In genomic region chr4:173537628-173538147, GRCh38 we compare ENCODE assay signal across 12 cellular contexts. TPM values are rescaled to one million over a fixed set of nuclear protein-coding genes. Genes with fewer than 3 reads are reported as not detected.
DNase-seq lines count a peak whose midpoint lies in the region; ATAC-seq, FAIRE-seq and TF ChIP-seq lines count a peak whose summit lies in the region.
"Had no signal": no experiment of that assay in that cellular context is flagged by ENCODE, and none has a peak within 500 bp of the region (broad histone marks: within the 10 kb centered on the region; RNA-seq: fewer than 3 reads in every experiment).

No MANE protein-coding gene starts in this region.

- TF ChIP-seq POLR2A in HepG2 (IDR thresholded peaks at IDR 0.05; ENCODE audit: insufficient read depth in 1 of 2, low read depth in 2 of 2, low read length in 2 of 2) (no peak), esophagus squamous epithelium (IDR thresholded peaks at IDR 0.05) (no peak), GM18505 (IDR thresholded peaks at IDR 0.05; ENCODE audit: borderline replicate concordance, extremely low read depth, insufficient read depth, insufficient read length) (no peak)

- intact Hi-C loops in HepG2 (cut with micrococcal nuclease; ENCODE audit: unreplicated experiment) (no loop called here), esophagus squamous epithelium (cut with DNase I) (no loop called here)

- peaks cover 4 to 13% (median 10%) of the 10 kb centered on the region in 4 donors for H3K4me1 ChIP-seq in liver (ENCODE audit: control insufficient read depth in 4 of 4, insufficient read depth in 4 of 4, low read length in 3 of 4)
- no peaks in the 10 kb centered on the region for H3K4me1 ChIP-seq in HepG2 (ENCODE audit: insufficient read depth, low read length)
- H3K4me1 ChIP-seq in esophagus squamous epithelium, result peaks cover 7 to 17% (median 13%) of the 10 kb centered on the region in 3 donors
- H3K4me1 ChIP-seq: BLaER1, testis had no signal

- WGBS in liver, result 8% methylated on average over 20 of the region's 20 CpGs
- 73% methylated on average over 18 of the region's 20 CpGs for WGBS in HepG2 (ENCODE audit: low lambda C conversion rate)
- 15 to 30% methylated on average over 16 to 17 of the region's 20 CpGs for WGBS in esophagus squamous epithelium, 2 donors

- DNase-seq in HepG2 (ENCODE audit: low spot score), result no peak
- DNase-seq in esophagus squamous epithelium (lab: John Stamatoyannopoulos, UW), result no peak
- DNase-seq in naive thymus-derived CD8-positive, alpha-beta T cell, result peak in 1 of 10 donors; percentile 8
- DNase-seq: brain microvascular endothelial cell, HCEC 1CT, testis had no signal

- CTCF ChIA-PET in HepG2 (lab: Yijun Ruan, JAX; ENCODE audit: low intra/inter-chr PET ratio, low total read pairs), result no interaction called here

- peaks cover 0 to 28% (median 9%) of the 10 kb centered on the region in 9 donors for H3K9me3 Mint-ChIP-seq in naive thymus-derived CD8-positive, alpha-beta T cell

- peak overlapping the region in 1 of 3 donors; percentile 27 for H3K4me3 ChIP-seq in liver (ENCODE audit: low read depth in 1 of 3, low read length in 3 of 3)
- H3K4me3 ChIP-seq in HepG2 (replicated peaks in 1 of 3; ENCODE audit: insufficient read depth in 1 of 3, low read depth in 2 of 3, low read length in 3 of 3), result no peak overlapping the region
- peak overlapping the region in 3 of 4 donors; percentile 11 to 60 (median 31) for H3K4me3 ChIP-seq in esophagus squamous epithelium
- H3K4me3 ChIP-seq: BLaER1 had no signal

- FAIRE-seq in HepG2 (lab: Jason Lieb, UNC), result no peak

- no peak overlapping the region for H3K4me2 ChIP-seq in HepG2 (ENCODE audit: low read depth, low read length)
- H3K4me2 ChIP-seq: BLaER1 had no signal

- ATAC-seq in HepG2 (no peak; the same call in 2 of the 3 replicates), GM19328 (IDR thresholded peaks at IDR 0.05; ENCODE audit: unreplicated experiment) (no peak), GM21619 (IDR thresholded peaks at IDR 0.05; ENCODE audit: unreplicated experiment) (no peak), GM18505 (IDR thresholded peaks at IDR 0.05; ENCODE audit: unreplicated experiment) (no peak), GM18873 (IDR thresholded peaks at IDR 0.05; ENCODE audit: low FRiP score, unreplicated experiment) (no peak)
- ATAC-seq in naive thymus-derived CD8-positive, alpha-beta T cell, result peak; percentile 11 to 36

- H3K27ac ChIP-seq in liver (ENCODE audit: low read depth in 1 of 2, low read length in 2 of 2) (peak overlapping the region; percentile 49 to 63), HepG2 (ENCODE audit: extremely low read length, insufficient read depth, low read length) (no peak overlapping the region), esophagus squamous epithelium (no peak overlapping the region)
- H3K27ac ChIP-seq: BLaER1, brain microvascular endothelial cell, testis had no signal

- TF ChIP-seq RAD21 in liver (IDR thresholded peaks at IDR 0.05), result no peak
- TF ChIP-seq RAD21 in HepG2 (CRISPR knock-in tag; IDR thresholded peaks at IDR 0.05), result no peak

- H3K27me3 ChIP-seq in liver (ENCODE audit: control insufficient read depth in 4 of 4, insufficient read depth in 4 of 4, low read length in 3 of 4) (peaks cover 0 to 45% (median 22%) of the 10 kb centered on the region in 4 donors), HepG2 (ENCODE audit: control insufficient read depth in 1 of 2, insufficient read depth in 2 of 2, low read length in 2 of 2) (peaks cover 4 to 46% of the 10 kb centered on the region in 2 experiments; a peak in 3 of 5 replicates), esophagus squamous epithelium (peaks cover 9 to 100% (median 42%) of the 10 kb centered on the region in 4 donors)
- H3K27me3 ChIP-seq: testis had no signal

- H3K27me3 Mint-ChIP-seq in naive thymus-derived CD8-positive, alpha-beta T cell, result peaks cover 58 to 87% (median 80%) of the 10 kb centered on the region in 5 donors

- no TSS peak for BruUV-seq in HepG2 (replicated peaks; lab: Mats Ljungman, UMichigan)

- H3K36me3 Mint-ChIP-seq in naive thymus-derived CD8-positive, alpha-beta T cell, result peaks cover 0 to 10% (median 2%) of the 10 kb centered on the region in 3 donors

- H3K9me3 ChIP-seq in liver (ENCODE audit: control insufficient read depth in 4 of 4, low read length in 3 of 4), result no peaks in the 10 kb centered on the region
- no peaks in the 10 kb centered on the region for H3K9me3 ChIP-seq in HepG2 (ENCODE audit: low read length)
- no peaks in the 10 kb centered on the region for H3K9me3 ChIP-seq in esophagus squamous epithelium
- H3K9me3 ChIP-seq: testis had no signal

- POLR2A ChIA-PET in HepG2 (lab: Yijun Ruan, JAX), result no interaction called here
- POLR2A ChIA-PET in naive thymus-derived CD8-positive, alpha-beta T cell (lab: Charles Lee), result no interaction called here

- no peak overlapping the region for H3K27ac Mint-ChIP-seq in naive thymus-derived CD8-positive, alpha-beta T cell

- H3K4me1 Mint-ChIP-seq in naive thymus-derived CD8-positive, alpha-beta T cell, result peaks cover 13 to 22% (median 16%) of the 10 kb centered on the region in 4 donors

- no peak for TF ChIP-seq EP300 in HepG2 (IDR thresholded peaks at IDR 0.05; ENCODE audit: low read depth in 2 of 2, low read length in 2 of 2)
- no peak for TF ChIP-seq EP300 in HepG2 (CRISPR knock-in tag; IDR thresholded peaks at IDR 0.05; ENCODE audit: borderline replicate concordance)

- H2AFZ ChIP-seq in HepG2 (ENCODE audit: low read length), result no peak overlapping the region

- peak overlapping the region in 7 of 10 donors; percentile 14 to 88 (median 79) for H3K4me3 Mint-ChIP-seq in naive thymus-derived CD8-positive, alpha-beta T cell

- H3K9ac ChIP-seq in liver (ENCODE audit: low read depth in 1 of 2, low read length in 2 of 2) (no peak overlapping the region), HepG2 (ENCODE audit: insufficient read depth, low read depth, low read length) (no peak overlapping the region)
- H3K9ac ChIP-seq: BLaER1 had no signal

- no peaks in the 10 kb centered on the region for H4K20me1 ChIP-seq in HepG2 (ENCODE audit: insufficient read depth, low read length)
- H4K20me1 ChIP-seq: BLaER1 had no signal

- H3K36me3 ChIP-seq in liver (ENCODE audit: control insufficient read depth in 4 of 4, insufficient read depth in 3 of 4, low read depth in 1 of 4, low read length in 3 of 4) (no peaks in the 10 kb centered on the region), HepG2 (replicated peaks in 1 of 2; ENCODE audit: control insufficient read depth in 1 of 2, insufficient read depth in 2 of 2, low read length in 2 of 2) (no peaks in the 10 kb centered on the region), esophagus squamous epithelium (no peaks in the 10 kb centered on the region)
- H3K36me3 ChIP-seq: BLaER1, brain microvascular endothelial cell had no signal

- no peak for TF ChIP-seq CTCF in liver (IDR thresholded peaks at IDR 0.05; ENCODE audit: low read depth, low read length, missing input control)
- no peak for TF ChIP-seq CTCF in HepG2 (CRISPR knock-in tag; IDR thresholded peaks at IDR 0.05)
- TF ChIP-seq CTCF in esophagus squamous epithelium (IDR thresholded peaks at IDR 0.05), result no peak

- H3K79me2 ChIP-seq in HepG2 (ENCODE audit: insufficient read depth, low read length), result no peaks in the 10 kb centered on the region

- in situ Hi-C loops in HepG2 (cut with HindIII; ENCODE audit: extremely low pct_ligation_motif_present, low pct_unique_long_range_greater_than_20kb), result no loop called here

TF ChIP-seq in HepG2, 621 proteins besides CTCF, POLR2A, EP300 and RAD21 (continues in another document):
- no peak for TF ChIP-seq ZNF354B (CRISPR knock-in tag; IDR thresholded peaks at IDR 0.05)
- no peak for TF ChIP-seq ARNT2 (CRISPR knock-in tag; IDR thresholded peaks at IDR 0.05; ENCODE audit: low read depth)
- TF ChIP-seq POLR2AphosphoS2 (IDR thresholded peaks at IDR 0.05; ENCODE audit: low read depth, low read length), result no peak

RNA-seq across cellular contexts. Expression of gene HAND2, which starts 7.7 kb away (rescaled TPM):
- total RNA-seq in liver (1 to 10 TPM; 2.1 to 4.7 TPM), HepG2 (2016; rRNA removed; fragmentation: Illumina TruSeq; extraction: Trizol) (not detected in 2 replicates), esophagus squamous epithelium (1 to 10 TPM in 3 of 4 donors, under 1 TPM in 1; 0.31 to 3.8 (median 1.8) TPM)
- polyA plus RNA-seq in liver (1 to 10 TPM; 2.9 to 4.5 TPM), HepG2 (2011; rRNA removed) (not detected in 2 replicates)
- total RNA-seq in HepG2 (2016; cell fraction: cytosol; rRNA removed; fragmentation: Illumina TruSeq; extraction: Trizol; ENCODE audit: low read depth), result not detected in 2 replicates
- total RNA-seq in HepG2 (2016; cell fraction: insoluble cytoplasmic fraction; rRNA removed; fragmentation: Illumina TruSeq; extraction: Trizol), result not detected in 2 replicates
- total RNA-seq in HepG2 (2016; cell fraction: membrane; rRNA removed; fragmentation: Illumina TruSeq; extraction: Trizol), result not detected in 2 replicates
- total RNA-seq in HepG2 (2016; cell fraction: nucleus; rRNA removed; fragmentation: Illumina TruSeq; extraction: Trizol), result not detected in 2 replicates
- not detected in 2 replicates for polyA plus RNA-seq in HepG2 (2011; cell fraction: cytosol; rRNA removed)
- polyA plus RNA-seq in HepG2 (2011; cell fraction: nucleus; rRNA removed), result not detected in 2 replicates
- polyA plus RNA-seq in HepG2 (2012), result not detected in 2 replicates
- not detected in 2 replicates for polyA plus RNA-seq in HepG2 (2016; cell fraction: cytosol; fragmentation: Illumina TruSeq; extraction: Trizol; ENCODE audit: low read depth)
- polyA plus RNA-seq in HepG2 (2016; cell fraction: insoluble cytoplasmic fraction; fragmentation: Illumina TruSeq; extraction: Trizol; ENCODE audit: low read depth), result not detected in 2 replicates
- polyA plus RNA-seq in HepG2 (2016; cell fraction: membrane; fragmentation: Illumina TruSeq; extraction: Trizol; ENCODE audit: low read depth), result not detected in 2 replicates
- polyA plus RNA-seq in HepG2 (2016; cell fraction: nucleus; fragmentation: Illumina TruSeq; extraction: Trizol; ENCODE audit: insufficient read depth, low read depth), result not detected in 2 replicates
- not detected in 2 replicates for polyA minus RNA-seq in HepG2 (2011; rRNA and poly(A)+ RNA removed; ENCODE audit: low replicate concordance)
- not detected in 2 replicates for polyA minus RNA-seq in HepG2 (2011; cell fraction: cytosol; rRNA and poly(A)+ RNA removed)
- polyA minus RNA-seq in HepG2 (2011; cell fraction: nucleus; rRNA and poly(A)+ RNA removed), result not detected in 2 replicates
- total RNA-seq in naive thymus-derived CD8-positive, alpha-beta T cell, result not detected
- polyA plus RNA-seq in naive thymus-derived CD8-positive, alpha-beta T cell, result not detected

Comparison
In these comparisons a context has a peak if more than half of its experiments do, and no peak if none do; other contexts are left out.
1. H3K27ac ChIP-seq: peak in liver (2 of 2); none in HepG2 (single experiment) and esophagus squamous epithelium (0 of 4).
2. H3K4me3 ChIP-seq: peak in esophagus squamous epithelium (3 of 4); none in HepG2 (0 of 3).
3. ATAC-seq: peak in naive thymus-derived CD8-positive, alpha-beta T cell (2 of 2); none in HepG2 (single experiment), GM19328 (single experiment), GM21619 (single experiment), GM18505 (single experiment) and GM18873 (single experiment).